Comparison of ENCODE assay signal across 12 cellular contexts in genomic region chr6:168133186-168133585, GRCh38. TPM values are rescaled to one million over a fixed set of nuclear protein-coding genes. Genes with fewer than 3 reads are reported as not detected.
A peak's percentile ranks its signal among the peaks of the same experiment; 100 is the strongest.
DNase-seq lines count a peak whose midpoint lies in the region; FAIRE-seq and TF ChIP-seq lines count a peak whose summit lies in the region.
"Had no signal": no experiment of that assay in that cellular context is flagged by ENCODE, and none has a peak within 500 bp of the region (broad histone marks: within the 10 kb centered on the region; RNA-seq: fewer than 3 reads in every experiment).

No MANE protein-coding gene starts in this region.

- peaks cover 33% of the 10 kb centered on the region for H3K4me1 Mint-ChIP-seq in nephron
- H3K4me1 Mint-ChIP-seq: CD4-positive, CD25-positive, alpha-beta regulatory T cell had no signal

- FAIRE-seq in frontal cortex (lab: Jason Lieb, UNC), result no peak

- peak overlapping the region in 2 of 3 experiments; percentile 15 to 67 for H3K4me3 Mint-ChIP-seq in nephron
- H3K4me3 Mint-ChIP-seq: CD4-positive, CD25-positive, alpha-beta regulatory T cell; neural crest cell had no signal

- no peaks in the 10 kb centered on the region for H3K9me3 Mint-ChIP-seq in nephron
- H3K9me3 Mint-ChIP-seq: neural crest cell had no signal

- in situ Hi-C loops in GM13976 (cut with MboI; ENCODE audit: low sequenced_read_pairs, unreplicated experiment), result no loop called here

- TF ChIP-seq CTCF in nephron (IDR thresholded peaks at IDR 0.05; ENCODE audit: unreplicated experiment in 3 of 3) (no peak), GM13976 (IDR thresholded peaks at IDR 0.05; ENCODE audit: borderline replicate concordance, control extremely low read depth, extremely low read depth, insufficient read depth, missing control alignments) (no peak)

- DNase-seq in stimulated activated CD4-positive, alpha-beta T cell treated with anti-CD3 and anti-CD28 coated beads, Interleukin-4, amount 100 ng/mL, for 24 hours, result peak; percentile 1
- DNase-seq in stimulated activated CD4-positive, alpha-beta T cell treated with anti-CD3 and anti-CD28 coated beads, Interleukin-4, amount 100 ng/mL, for 4 hours, result no peak
- peak; percentile 54 to 57 for DNase-seq in frontal cortex (ENCODE audit: low spot score in 2 of 2)
- no peak for DNase-seq in NCI-H2171 (lab: John Stamatoyannopoulos, UW)
- no peak for DNase-seq in NOMO-1 (lab: John Stamatoyannopoulos, UW; ENCODE audit: unreplicated experiment in 2 of 2)
- no peak for DNase-seq in GM13976 (ENCODE audit: low spot score)
- no peak for DNase-seq in NCI-H526 (lab: John Stamatoyannopoulos, UW)
- DNase-seq: activated CD4-positive, alpha-beta T cell treated with anti-CD3 and anti-CD28 coated beads, Interleukin-2, amount 50 U/mL, for 4 hours; CD4-positive, CD25-positive, alpha-beta regulatory T cell had no signal

- peaks cover 18% of the 10 kb centered on the region for H3K27me3 Mint-ChIP-seq in nephron (ENCODE audit: low read depth)

- H3K27ac Mint-ChIP-seq in nephron, result peak overlapping the region; percentile 83 to 96 (median 86)
- H3K27ac Mint-ChIP-seq: CD4-positive, CD25-positive, alpha-beta regulatory T cell had no signal

- no peaks in the 10 kb centered on the region for H3K36me3 Mint-ChIP-seq in nephron (ENCODE audit: low read depth)
- H3K36me3 Mint-ChIP-seq: CD4-positive, CD25-positive, alpha-beta regulatory T cell had no signal

RNA-seq across cellular contexts. Expression of gene FRMD1, which starts 54.2 kb away (rescaled TPM):
- not detected for total RNA-seq in frontal cortex
- total RNA-seq: CD4-positive, CD25-positive, alpha-beta regulatory T cell; dermis microvascular lymphatic vessel endothelial cell; neural crest cell had no signal

Comparison
In these comparisons a context has a peak if more than half of its experiments do, and no peak if none do; other contexts are left out.
1. DNase-seq: peak in stimulated activated CD4-positive, alpha-beta T cell treated with anti-CD3 and anti-CD28 coated beads, Interleukin-4, amount 100 ng/mL, for 24 hours (single experiment) and frontal cortex (2 of 2); none in stimulated activated CD4-positive, alpha-beta T cell treated with anti-CD3 and anti-CD28 coated beads, Interleukin-4, amount 100 ng/mL, for 4 hours (0 of 2), NCI-H2171 (single experiment), NOMO-1 (0 of 2), GM13976 (single experiment) and NCI-H526 (0 of 2).